28 cellular contexts compared by ENCODE assay signal in genomic region chr11:101061606-101062005, GRCh38.
DNase-seq lines count a peak whose midpoint lies in the region; ATAC-seq and TF ChIP-seq lines count a peak whose summit lies in the region.
"Had no signal": no experiment of that assay in that cellular context is flagged by ENCODE, and none has a peak within 500 bp of the region (broad histone marks: within the 10 kb centered on the region; RNA-seq: fewer than 3 reads in every experiment).

No MANE protein-coding gene starts in this region.

- H3K36me3 ChIP-seq in brain microvascular endothelial cell (replicated peaks) = no peaks in the 10 kb centered on the region
- H3K36me3 ChIP-seq: ovary, vagina had no signal

- peak; percentile 86 to 90 for ATAC-seq in left cardiac atrium
- ATAC-seq: natural killer cell treated with Interleukin-12 subunit alpha and Interleukin-12 subunit beta and Interleukin-15 and Interleukin-18, amount 100 ng/mL, for 72 hours; WTC11 had no signal

- H3K27ac ChIP-seq in brain microvascular endothelial cell = no peak overlapping the region
- H3K27ac ChIP-seq: C4-2B, ovary, vagina had no signal

- in situ Hi-C loops in brain microvascular endothelial cell (cut with HindIII; ENCODE audit: low pct_ligation_motif_present, low sequenced_read_pairs) = no loop called here

- no peak for TF ChIP-seq CTCF in brain microvascular endothelial cell (IDR thresholded peaks at IDR 0.05; ENCODE audit: low read depth, low read length, missing control alignments)

- intact Hi-C loops in left cardiac atrium (cut with DNase I) = no loop called here

- no peaks in the 10 kb centered on the region for H3K27me3 ChIP-seq in brain microvascular endothelial cell (replicated peaks)
- H3K27me3 ChIP-seq: ovary, vagina had no signal

- DNase-seq in M059J (ENCODE audit: low read depth) = peak; percentile 2
- DNase-seq in brain microvascular endothelial cell = peak; percentile 65
- DNase-seq in left cardiac atrium = no peak
- DNase-seq in smooth muscle cell of the brain vasculature (ENCODE audit: low read depth, low spot score) = peak; percentile 17
- no peak for DNase-seq in NCI-H2081 treated with DMSO at 0.1 percent for 48 hours (lab: John Stamatoyannopoulos, UW)
- DNase-seq in activated CD8-positive, alpha-beta memory T cell treated with anti-CD3 and anti-CD28 coated beads for 24 hours = no peak
- DNase-seq in central memory CD4-positive, alpha-beta T cell = no peak
- DNase-seq in NK-92 treated with Interleukin-12 subunit alpha and Interleukin-12 subunit beta, amount 100 ng/mL, for 24 hours (lab: John Stamatoyannopoulos, UW) = no peak
- DNase-seq: activated CD8-positive, alpha-beta memory T cell treated with anti-CD3 and anti-CD28 coated beads, Interleukin-2, amount 50 U/mL, for 4 hours; caudate nucleus; dermis blood vessel endothelial cell; H9; NCI-H1105; NCI-H2081; NCI-H446 treated with DMSO at 0.1 percent for 48 hours; OCI-M1; ovary; retina; SHP77; stimulated activated CD4-positive, alpha-beta T cell treated with anti-CD3 and anti-CD28 coated beads, Interleukin-12 subunit alpha, Interleukin-12 subunit beta, amount 100 ng/mL, for 4 hours; stimulated activated CD4-positive, alpha-beta T cell treated with anti-CD3 and anti-CD28 coated beads, Interleukin-4, amount 100 ng/mL, for 24 hours; stimulated activated naive CD4-positive, alpha-beta T cell; SW 1271; T1000 had no signal

- H3K4me3 ChIP-seq in brain microvascular endothelial cell (ENCODE audit: low read depth, low read length) = no peak overlapping the region
- H3K4me3 ChIP-seq: ovary, vagina had no signal

Comparison
In these comparisons a context has a peak if more than half of its experiments do, and no peak if none do; other contexts are left out.
1. DNase-seq: peak in M059J (single experiment), brain microvascular endothelial cell (single experiment) and smooth muscle cell of the brain vasculature (single experiment); none in left cardiac atrium (single experiment), NCI-H2081 treated with DMSO at 0.1 percent for 48 hours (single experiment), activated CD8-positive, alpha-beta memory T cell treated with anti-CD3 and anti-CD28 coated beads for 24 hours (single experiment), central memory CD4-positive, alpha-beta T cell (single experiment) and NK-92 treated with Interleukin-12 subunit alpha and Interleukin-12 subunit beta, amount 100 ng/mL, for 24 hours (single experiment).